In the genomic region with DNA sequence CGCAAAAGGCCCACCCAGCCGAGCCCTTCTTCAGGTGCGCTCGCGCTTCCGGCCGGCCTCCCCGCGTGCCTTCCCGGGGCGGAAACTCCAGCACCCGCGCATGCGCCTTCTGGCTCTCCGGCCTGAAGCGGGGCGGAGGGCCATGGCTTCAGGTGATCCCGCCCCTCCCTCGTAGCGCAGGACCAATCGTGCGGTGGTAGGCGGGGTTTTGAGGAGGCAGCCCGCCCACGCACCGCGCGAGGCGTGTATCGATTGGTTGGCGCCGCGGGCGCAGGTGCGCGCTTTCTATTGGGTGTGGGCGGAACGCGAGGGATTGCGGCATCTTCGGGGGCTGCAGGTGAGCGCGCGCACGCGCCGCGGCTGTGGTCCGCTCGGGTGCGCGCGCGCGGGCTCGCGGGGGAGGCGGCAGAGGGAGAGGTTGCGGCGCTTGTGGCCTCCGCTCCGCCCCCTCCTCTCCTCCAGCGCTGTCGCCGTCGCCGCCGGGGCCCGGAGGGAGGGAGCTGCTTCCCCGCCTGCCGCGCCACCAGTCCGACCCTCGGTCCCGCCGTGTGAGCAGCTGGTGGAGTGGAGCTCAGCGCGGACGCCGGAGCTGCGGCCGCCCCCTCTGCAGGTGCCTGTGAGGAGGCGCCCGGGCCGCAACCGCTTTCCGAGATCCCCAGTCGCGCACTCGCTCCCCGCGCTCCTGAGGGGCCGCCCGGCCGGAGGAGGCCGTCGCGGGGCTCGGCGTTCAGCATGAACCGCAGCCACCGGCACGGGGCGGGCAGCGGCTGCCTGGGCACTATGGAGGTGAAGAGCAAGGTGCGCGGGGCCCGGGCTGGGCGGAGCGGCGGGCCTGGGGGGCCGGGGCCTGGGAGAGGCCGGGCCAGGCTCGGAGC, we compare ENCODE assay signal across 1 cellular context.
A peak's percentile ranks its signal among the peaks of the same experiment; 100 is the strongest.
TF ChIP-seq lines count a peak whose summit lies in the region.

A gene with protein sequence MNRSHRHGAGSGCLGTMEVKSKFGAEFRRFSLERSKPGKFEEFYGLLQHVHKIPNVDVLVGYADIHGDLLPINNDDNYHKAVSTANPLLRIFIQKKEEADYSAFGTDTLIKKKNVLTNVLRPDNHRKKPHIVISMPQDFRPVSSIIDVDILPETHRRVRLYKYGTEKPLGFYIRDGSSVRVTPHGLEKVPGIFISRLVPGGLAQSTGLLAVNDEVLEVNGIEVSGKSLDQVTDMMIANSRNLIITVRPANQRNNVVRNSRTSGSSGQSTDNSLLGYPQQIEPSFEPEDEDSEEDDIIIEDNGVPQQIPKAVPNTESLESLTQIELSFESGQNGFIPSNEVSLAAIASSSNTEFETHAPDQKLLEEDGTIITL (plus strand): TSS at position 526 of the 875 bp plus-strand sequence. CDS start 207 bp downstream, at position 733.

TF ChIP-seq in GM12878, 131 proteins besides CTCF, POLR2A, EP300 and RAD21 (continued from another document and continues in another):
- TF ChIP-seq ASH2L (IDR thresholded peaks at IDR 0.05; ENCODE audit: borderline replicate concordance, low read depth) (peak; percentile 46; the same call in 1 of the 2 replicates), TAF1 (IDR thresholded peaks at IDR 0.05; ENCODE audit: borderline replicate concordance, low read depth, low read length) (peak; percentile 53; the same call in 1 of the 2 replicates), SRF (IDR thresholded peaks at IDR 0.05; ENCODE audit: low read depth in 2 of 2, low read length in 2 of 2) (peak; percentile 36 to 66; a peak in 1 of 4 replicates), TCF12 (IDR thresholded peaks at IDR 0.05; ENCODE audit: low read depth, low read length) (peak; percentile 38; the same call in 1 of the 2 replicates), NFXL1 (IDR thresholded peaks at IDR 0.05; ENCODE audit: borderline replicate concordance) (peak; percentile 91), PAX5 (IDR thresholded peaks at IDR 0.05; ENCODE audit: borderline replicate concordance, low read depth, low read length) (peak; percentile 14; the same call in 1 of the 2 replicates), CREB1 (IDR thresholded peaks at IDR 0.05; ENCODE audit: low read depth) (peak; percentile 24; the same call in 1 of the 2 replicates), POU2F2 (IDR thresholded peaks at IDR 0.05; ENCODE audit: borderline replicate concordance, low read depth, low read length) (no peak), NR2C1 (IDR thresholded peaks at IDR 0.05) (no peak), BACH1 (IDR thresholded peaks at IDR 0.05; ENCODE audit: borderline replicate concordance) (peak; percentile 65), JUNB (IDR thresholded peaks at IDR 0.05) (no peak), TBL1XR1 (IDR thresholded peaks at IDR 0.05; ENCODE audit: low read depth, low read length) (no peak), GABPA (IDR thresholded peaks at IDR 0.05; ENCODE audit: low read depth) (no peak), MTA2 (IDR thresholded peaks at IDR 0.05; ENCODE audit: low read depth) (no peak), IKZF1 (conservative IDR thresholded peaks at IDR 0.05) (peak; percentile 68), FOXM1 (IDR thresholded peaks at IDR 0.05; ENCODE audit: low read depth, low read length) (no peak), HDAC6 (IDR thresholded peaks at IDR 0.05; ENCODE audit: unreplicated experiment) (no peak), SIX5 (IDR thresholded peaks at IDR 0.05; ENCODE audit: low read depth, low read length, severe bottlenecking) (no peak), BRCA1 (IDR thresholded peaks at IDR 0.05; ENCODE audit: low read depth, low read length) (no peak), KAT2A (conservative IDR thresholded peaks at IDR 0.05; ENCODE audit: control insufficient read depth, low read depth, low read length) (no peak), GATAD2B (conservative IDR thresholded peaks at IDR 0.05; ENCODE audit: low read depth) (peak; percentile 63; the same call in 1 of the 2 replicates), ZNF274 (IDR thresholded peaks at IDR 0.05; ENCODE audit: insufficient read depth, insufficient read length) (no peak), FOS (IDR thresholded peaks at IDR 0.05; ENCODE audit: borderline replicate concordance, extremely low read depth, insufficient read length) (no peak), STAT3 (IDR thresholded peaks at IDR 0.05; ENCODE audit: low read depth, low read length) (no peak), RAD51 (IDR thresholded peaks at IDR 0.05) (no peak), MXI1 (IDR thresholded peaks at IDR 0.05; ENCODE audit: low read depth, low read length) (no peak), PAX8 (IDR thresholded peaks at IDR 0.05) (no peak), KLF5 (IDR thresholded peaks at IDR 0.05; ENCODE audit: partially characterized antibody) (peak; percentile 29), SUZ12 (IDR thresholded peaks at IDR 0.05; ENCODE audit: unreplicated experiment) (no peak)
- TF ChIP-seq, protein P1, sequence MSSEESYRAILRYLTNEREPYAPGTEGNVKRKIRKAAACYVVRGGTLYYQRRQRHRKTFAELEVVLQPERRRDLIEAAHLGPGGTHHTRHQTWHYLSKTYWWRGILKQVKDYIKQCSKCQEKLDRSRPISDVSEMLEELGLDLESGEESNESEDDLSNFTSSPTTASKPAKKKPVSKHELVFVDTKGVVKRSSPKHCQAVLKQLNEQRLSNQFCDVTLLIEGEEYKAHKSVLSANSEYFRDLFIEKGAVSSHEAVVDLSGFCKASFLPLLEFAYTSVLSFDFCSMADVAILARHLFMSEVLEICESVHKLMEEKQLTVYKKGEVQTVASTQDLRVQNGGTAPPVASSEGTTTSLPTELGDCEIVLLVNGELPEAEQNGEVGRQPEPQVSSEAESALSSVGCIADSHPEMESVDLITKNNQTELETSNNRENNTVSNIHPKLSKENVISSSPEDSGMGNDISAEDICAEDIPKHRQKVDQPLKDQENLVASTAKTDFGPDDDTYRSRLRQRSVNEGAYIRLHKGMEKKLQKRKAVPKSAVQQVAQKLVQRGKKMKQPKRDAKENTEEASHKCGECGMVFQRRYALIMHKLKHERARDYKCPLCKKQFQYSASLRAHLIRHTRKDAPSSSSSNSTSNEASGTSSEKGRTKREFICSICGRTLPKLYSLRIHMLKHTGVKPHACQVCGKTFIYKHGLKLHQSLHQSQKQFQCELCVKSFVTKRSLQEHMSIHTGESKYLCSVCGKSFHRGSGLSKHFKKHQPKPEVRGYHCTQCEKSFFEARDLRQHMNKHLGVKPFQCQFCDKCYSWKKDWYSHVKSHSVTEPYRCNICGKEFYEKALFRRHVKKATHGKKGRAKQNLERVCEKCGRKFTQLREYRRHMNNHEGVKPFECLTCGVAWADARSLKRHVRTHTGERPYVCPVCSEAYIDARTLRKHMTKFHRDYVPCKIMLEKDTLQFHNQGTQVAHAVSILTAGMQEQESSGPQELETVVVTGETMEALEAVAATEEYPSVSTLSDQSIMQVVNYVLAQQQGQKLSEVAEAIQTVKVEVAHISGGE (CRISPR knock-in tag; IDR thresholded peaks at IDR 0.05) = no peak
- TF ChIP-seq, protein P2, sequence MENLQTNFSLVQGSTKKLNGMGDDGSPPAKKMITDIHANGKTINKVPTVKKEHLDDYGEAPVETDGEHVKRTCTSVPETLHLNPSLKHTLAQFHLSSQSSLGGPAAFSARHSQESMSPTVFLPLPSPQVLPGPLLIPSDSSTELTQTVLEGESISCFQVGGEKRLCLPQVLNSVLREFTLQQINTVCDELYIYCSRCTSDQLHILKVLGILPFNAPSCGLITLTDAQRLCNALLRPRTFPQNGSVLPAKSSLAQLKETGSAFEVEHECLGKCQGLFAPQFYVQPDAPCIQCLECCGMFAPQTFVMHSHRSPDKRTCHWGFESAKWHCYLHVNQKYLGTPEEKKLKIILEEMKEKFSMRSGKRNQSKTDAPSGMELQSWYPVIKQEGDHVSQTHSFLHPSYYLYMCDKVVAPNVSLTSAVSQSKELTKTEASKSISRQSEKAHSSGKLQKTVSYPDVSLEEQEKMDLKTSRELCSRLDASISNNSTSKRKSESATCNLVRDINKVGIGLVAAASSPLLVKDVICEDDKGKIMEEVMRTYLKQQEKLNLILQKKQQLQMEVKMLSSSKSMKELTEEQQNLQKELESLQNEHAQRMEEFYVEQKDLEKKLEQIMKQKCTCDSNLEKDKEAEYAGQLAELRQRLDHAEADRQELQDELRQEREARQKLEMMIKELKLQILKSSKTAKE (IDR thresholded peaks at IDR 0.05; ENCODE audit: low read depth, poor library complexity, severe bottlenecking) = no peak
- TF ChIP-seq, protein P3, sequence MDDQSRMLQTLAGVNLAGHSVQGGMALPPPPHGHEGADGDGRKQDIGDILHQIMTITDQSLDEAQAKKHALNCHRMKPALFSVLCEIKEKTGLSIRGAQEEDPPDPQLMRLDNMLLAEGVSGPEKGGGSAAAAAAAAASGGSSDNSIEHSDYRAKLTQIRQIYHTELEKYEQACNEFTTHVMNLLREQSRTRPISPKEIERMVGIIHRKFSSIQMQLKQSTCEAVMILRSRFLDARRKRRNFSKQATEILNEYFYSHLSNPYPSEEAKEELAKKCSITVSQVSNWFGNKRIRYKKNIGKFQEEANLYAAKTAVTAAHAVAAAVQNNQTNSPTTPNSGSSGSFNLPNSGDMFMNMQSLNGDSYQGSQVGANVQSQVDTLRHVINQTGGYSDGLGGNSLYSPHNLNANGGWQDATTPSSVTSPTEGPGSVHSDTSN (IDR thresholded peaks at IDR 0.05; ENCODE audit: insufficient replicate concordance, low read depth, low read length) = no peak
- TF ChIP-seq, protein P4, sequence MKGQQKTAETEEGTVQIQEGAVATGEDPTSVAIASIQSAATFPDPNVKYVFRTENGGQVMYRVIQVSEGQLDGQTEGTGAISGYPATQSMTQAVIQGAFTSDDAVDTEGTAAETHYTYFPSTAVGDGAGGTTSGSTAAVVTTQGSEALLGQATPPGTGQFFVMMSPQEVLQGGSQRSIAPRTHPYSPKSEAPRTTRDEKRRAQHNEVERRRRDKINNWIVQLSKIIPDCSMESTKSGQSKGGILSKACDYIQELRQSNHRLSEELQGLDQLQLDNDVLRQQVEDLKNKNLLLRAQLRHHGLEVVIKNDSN (IDR thresholded peaks at IDR 0.05; ENCODE audit: borderline replicate concordance, extremely low read length, insufficient read depth, low read depth, low read length) = peak; percentile 19
- TF ChIP-seq, protein P5, sequence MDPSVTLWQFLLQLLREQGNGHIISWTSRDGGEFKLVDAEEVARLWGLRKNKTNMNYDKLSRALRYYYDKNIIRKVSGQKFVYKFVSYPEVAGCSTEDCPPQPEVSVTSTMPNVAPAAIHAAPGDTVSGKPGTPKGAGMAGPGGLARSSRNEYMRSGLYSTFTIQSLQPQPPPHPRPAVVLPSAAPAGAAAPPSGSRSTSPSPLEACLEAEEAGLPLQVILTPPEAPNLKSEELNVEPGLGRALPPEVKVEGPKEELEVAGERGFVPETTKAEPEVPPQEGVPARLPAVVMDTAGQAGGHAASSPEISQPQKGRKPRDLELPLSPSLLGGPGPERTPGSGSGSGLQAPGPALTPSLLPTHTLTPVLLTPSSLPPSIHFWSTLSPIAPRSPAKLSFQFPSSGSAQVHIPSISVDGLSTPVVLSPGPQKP (IDR thresholded peaks at IDR 0.05; ENCODE audit: low read depth, low read length) = peak; percentile 76
- TF ChIP-seq, protein P6, sequence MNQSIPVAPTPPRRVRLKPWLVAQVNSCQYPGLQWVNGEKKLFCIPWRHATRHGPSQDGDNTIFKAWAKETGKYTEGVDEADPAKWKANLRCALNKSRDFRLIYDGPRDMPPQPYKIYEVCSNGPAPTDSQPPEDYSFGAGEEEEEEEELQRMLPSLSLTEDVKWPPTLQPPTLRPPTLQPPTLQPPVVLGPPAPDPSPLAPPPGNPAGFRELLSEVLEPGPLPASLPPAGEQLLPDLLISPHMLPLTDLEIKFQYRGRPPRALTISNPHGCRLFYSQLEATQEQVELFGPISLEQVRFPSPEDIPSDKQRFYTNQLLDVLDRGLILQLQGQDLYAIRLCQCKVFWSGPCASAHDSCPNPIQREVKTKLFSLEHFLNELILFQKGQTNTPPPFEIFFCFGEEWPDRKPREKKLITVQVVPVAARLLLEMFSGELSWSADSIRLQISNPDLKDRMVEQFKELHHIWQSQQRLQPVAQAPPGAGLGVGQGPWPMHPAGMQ (IDR thresholded peaks at IDR 0.05; ENCODE audit: borderline replicate concordance) = no peak
- TF ChIP-seq, protein P7, sequence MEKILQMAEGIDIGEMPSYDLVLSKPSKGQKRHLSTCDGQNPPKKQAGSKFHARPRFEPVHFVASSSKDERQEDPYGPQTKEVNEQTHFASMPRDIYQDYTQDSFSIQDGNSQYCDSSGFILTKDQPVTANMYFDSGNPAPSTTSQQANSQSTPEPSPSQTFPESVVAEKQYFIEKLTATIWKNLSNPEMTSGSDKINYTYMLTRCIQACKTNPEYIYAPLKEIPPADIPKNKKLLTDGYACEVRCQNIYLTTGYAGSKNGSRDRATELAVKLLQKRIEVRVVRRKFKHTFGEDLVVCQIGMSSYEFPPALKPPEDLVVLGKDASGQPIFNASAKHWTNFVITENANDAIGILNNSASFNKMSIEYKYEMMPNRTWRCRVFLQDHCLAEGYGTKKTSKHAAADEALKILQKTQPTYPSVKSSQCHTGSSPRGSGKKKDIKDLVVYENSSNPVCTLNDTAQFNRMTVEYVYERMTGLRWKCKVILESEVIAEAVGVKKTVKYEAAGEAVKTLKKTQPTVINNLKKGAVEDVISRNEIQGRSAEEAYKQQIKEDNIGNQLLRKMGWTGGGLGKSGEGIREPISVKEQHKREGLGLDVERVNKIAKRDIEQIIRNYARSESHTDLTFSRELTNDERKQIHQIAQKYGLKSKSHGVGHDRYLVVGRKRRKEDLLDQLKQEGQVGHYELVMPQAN (conservative IDR thresholded peaks at IDR 0.05) = peak; percentile 82
- TF ChIP-seq, protein P8, sequence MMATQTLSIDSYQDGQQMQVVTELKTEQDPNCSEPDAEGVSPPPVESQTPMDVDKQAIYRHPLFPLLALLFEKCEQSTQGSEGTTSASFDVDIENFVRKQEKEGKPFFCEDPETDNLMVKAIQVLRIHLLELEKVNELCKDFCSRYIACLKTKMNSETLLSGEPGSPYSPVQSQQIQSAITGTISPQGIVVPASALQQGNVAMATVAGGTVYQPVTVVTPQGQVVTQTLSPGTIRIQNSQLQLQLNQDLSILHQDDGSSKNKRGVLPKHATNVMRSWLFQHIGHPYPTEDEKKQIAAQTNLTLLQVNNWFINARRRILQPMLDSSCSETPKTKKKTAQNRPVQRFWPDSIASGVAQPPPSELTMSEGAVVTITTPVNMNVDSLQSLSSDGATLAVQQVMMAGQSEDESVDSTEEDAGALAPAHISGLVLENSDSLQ (IDR thresholded peaks at IDR 0.05) = no peak
- TF ChIP-seq, protein P9, sequence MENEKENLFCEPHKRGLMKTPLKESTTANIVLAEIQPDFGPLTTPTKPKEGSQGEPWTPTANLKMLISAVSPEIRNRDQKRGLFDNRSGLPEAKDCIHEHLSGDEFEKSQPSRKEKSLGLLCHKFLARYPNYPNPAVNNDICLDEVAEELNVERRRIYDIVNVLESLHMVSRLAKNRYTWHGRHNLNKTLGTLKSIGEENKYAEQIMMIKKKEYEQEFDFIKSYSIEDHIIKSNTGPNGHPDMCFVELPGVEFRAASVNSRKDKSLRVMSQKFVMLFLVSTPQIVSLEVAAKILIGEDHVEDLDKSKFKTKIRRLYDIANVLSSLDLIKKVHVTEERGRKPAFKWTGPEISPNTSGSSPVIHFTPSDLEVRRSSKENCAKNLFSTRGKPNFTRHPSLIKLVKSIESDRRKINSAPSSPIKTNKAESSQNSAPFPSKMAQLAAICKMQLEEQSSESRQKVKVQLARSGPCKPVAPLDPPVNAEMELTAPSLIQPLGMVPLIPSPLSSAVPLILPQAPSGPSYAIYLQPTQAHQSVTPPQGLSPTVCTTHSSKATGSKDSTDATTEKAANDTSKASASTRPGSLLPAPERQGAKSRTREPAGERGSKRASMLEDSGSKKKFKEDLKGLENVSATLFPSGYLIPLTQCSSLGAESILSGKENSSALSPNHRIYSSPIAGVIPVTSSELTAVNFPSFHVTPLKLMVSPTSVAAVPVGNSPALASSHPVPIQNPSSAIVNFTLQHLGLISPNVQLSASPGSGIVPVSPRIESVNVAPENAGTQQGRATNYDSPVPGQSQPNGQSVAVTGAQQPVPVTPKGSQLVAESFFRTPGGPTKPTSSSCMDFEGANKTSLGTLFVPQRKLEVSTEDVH (IDR thresholded peaks at IDR 0.05; ENCODE audit: low read depth, partially characterized antibody) = no peak
